ENCODE assay signal across 24 cellular contexts in genomic region chr22:20644071-20644642, GRCh38.
"Had no signal": no experiment of that assay in that cellular context is flagged by ENCODE, and none has a peak within 500 bp of the region (broad histone marks: within the 10 kb centered on the region; RNA-seq: fewer than 3 reads in every experiment).

No MANE protein-coding gene starts in this region.

- H3K27me3 Mint-ChIP-seq: activated T-helper 17 cell treated with anti-CD3 and anti-CD28 coated beads, Interleukin-2, amount 50 U/mL, for 72 hours had no signal

- H3K4me3 Mint-ChIP-seq: activated CD8-positive, alpha-beta T cell treated with anti-CD3 and anti-CD28 coated beads, Interleukin-2, amount 10 ng/mL, durations not matched to agents 7 days and 5 days; activated naive CD8-positive, alpha-beta T cell treated with anti-CD3 and anti-CD28 coated beads, Interleukin-2, amount 10 ng/mL, durations not matched to agents 7 days and 5 days; activated T-helper 17 cell treated with anti-CD3 and anti-CD28 coated beads, Interleukin-2, amount 50 U/mL, for 72 hours; T-helper 1 cell treated with Interleukin-12 subunit alpha and Interleukin-12 subunit beta and Interleukin-4 antibody, amounts not matched to agents 30 μg/mL and 1 μg/mL, for 36 hours; WTC11 had no signal

- H3K9me3 Mint-ChIP-seq: activated naive CD8-positive, alpha-beta T cell treated with anti-CD3 and anti-CD28 coated beads, Interleukin-2, amount 10 ng/mL, durations not matched to agents 7 days and 5 days; activated T-helper 17 cell treated with anti-CD3 and anti-CD28 coated beads, Interleukin-2, amount 50 U/mL, for 72 hours had no signal

- H3K27ac Mint-ChIP-seq: activated CD8-positive, alpha-beta T cell treated with anti-CD3 and anti-CD28 coated beads, Interleukin-2, amount 10 ng/mL, durations not matched to agents 7 days and 5 days; activated naive CD8-positive, alpha-beta T cell treated with anti-CD3 and anti-CD28 coated beads, Interleukin-2, amount 10 ng/mL, durations not matched to agents 7 days and 5 days; activated T-helper 17 cell treated with anti-CD3 and anti-CD28 coated beads, Interleukin-2, amount 50 U/mL, for 72 hours; T-helper 1 cell treated with Interleukin-12 subunit alpha and Interleukin-12 subunit beta and Interleukin-4 antibody, amounts not matched to agents 30 μg/mL and 1 μg/mL, for 36 hours; WTC11 had no signal

- H3K4me1 Mint-ChIP-seq: activated naive CD8-positive, alpha-beta T cell treated with anti-CD3 and anti-CD28 coated beads, Interleukin-2, amount 10 ng/mL, durations not matched to agents 7 days and 5 days; activated T-helper 17 cell treated with anti-CD3 and anti-CD28 coated beads, Interleukin-2, amount 50 U/mL, for 72 hours had no signal

- DNase-seq: activated CD4-positive, alpha-beta T cell treated with anti-CD3 and anti-CD28 coated beads for 48 hours; activated CD4-positive, alpha-beta T cell treated with anti-CD3 and anti-CD28 coated beads, Interleukin-2, amount 50 U/mL, for 4 hours; activated CD4-positive, CD25-positive, alpha-beta regulatory T cell treated with anti-CD3 and anti-CD28 coated beads, Interleukin-2, amount 50 U/mL, for 72 hours; activated CD8-positive, alpha-beta T cell treated with anti-CD3 and anti-CD28 coated beads, Interleukin-2, amount 10 ng/mL, durations not matched to agents 7 days and 5 days; activated naive CD4-positive, alpha-beta T cell treated with anti-CD3 and anti-CD28 coated beads, Interleukin-2, amount 50 U/mL, for 16 hours; activated naive CD8-positive, alpha-beta T cell treated with anti-CD3 and anti-CD28 coated beads, Interleukin-2, amount 10 ng/mL, durations not matched to agents 7 days and 5 days; activated T-cell treated with anti-CD3 and anti-CD28 coated beads, Interleukin-2, amount 50 U/mL, for 48 hours; anterior cingulate cortex; MG63; MV-4-11; NCI-H1092 treated with DMSO at 0.1 percent for 48 hours; NCI-H1417 treated with DMSO at 0.1 percent for 48 hours; NCI-H1694; NCI-H2029; NCI-H2107; NCI-H345; NCI-H524; PC-3; SHP77; T-helper 9 cell had no signal

- ATAC-seq: activated CD8-positive, alpha-beta T cell treated with anti-CD3 and anti-CD28 coated beads, Interleukin-2, amount 10 ng/mL, durations not matched to agents 7 days and 5 days; activated T-helper 17 cell treated with anti-CD3 and anti-CD28 coated beads, Interleukin-2, amount 50 U/mL, for 72 hours; PC-3; SK-N-SH treated with all-trans-retinoic acid at 6 μM for 48 hours; WTC11 had no signal

- H3K36me3 Mint-ChIP-seq: activated naive CD8-positive, alpha-beta T cell treated with anti-CD3 and anti-CD28 coated beads, Interleukin-2, amount 10 ng/mL, durations not matched to agents 7 days and 5 days; WTC11 had no signal
